In genomic region chr5:172377856-172378255, GRCh38 we compare ENCODE assay signal across 13 cellular contexts.
"Had no signal": no experiment of that assay in that cellular context is flagged by ENCODE, and none has a peak within 500 bp of the region (broad histone marks: within the 10 kb centered on the region; RNA-seq: fewer than 3 reads in every experiment).

No MANE protein-coding gene starts in this region.

- H3K27ac ChIP-seq: cardiac muscle cell, colonic mucosa, sigmoid colon, thoracic aorta had no signal

- H3K4me3 ChIP-seq: cardiac muscle cell, colonic mucosa, sigmoid colon, thoracic aorta had no signal

- DNase-seq: activated CD4-positive, alpha-beta memory T cell treated with anti-CD3 and anti-CD28 coated beads, Interleukin-2, amount 10 ng/mL, durations not matched to agents 7 days and 5 days; activated naive CD4-positive, alpha-beta T cell treated with Interleukin-2 at 50 U/mL for 16 hours; colonic mucosa; effector CD4-positive, alpha-beta T cell; foreskin melanocyte; left ventricle myocardium superior; natural killer cell; sigmoid colon; stimulated activated CD4-positive, alpha-beta T cell treated with anti-CD3 and anti-CD28 coated beads, Interleukin-2, amount 100 ng/mL, for 48 hours; T-helper 9 cell had no signal

- FAIRE-seq: keratinocyte had no signal

- ATAC-seq: left ventricle myocardium superior had no signal

- H3K4me1 ChIP-seq: colonic mucosa had no signal

- H3K27me3 ChIP-seq: cardiac muscle cell, colonic mucosa, sigmoid colon had no signal

- H3K9me3 ChIP-seq: colonic mucosa, sigmoid colon, thoracic aorta had no signal

- H3K36me3 ChIP-seq: cardiac muscle cell, colonic mucosa had no signal
